In the genomic region with DNA sequence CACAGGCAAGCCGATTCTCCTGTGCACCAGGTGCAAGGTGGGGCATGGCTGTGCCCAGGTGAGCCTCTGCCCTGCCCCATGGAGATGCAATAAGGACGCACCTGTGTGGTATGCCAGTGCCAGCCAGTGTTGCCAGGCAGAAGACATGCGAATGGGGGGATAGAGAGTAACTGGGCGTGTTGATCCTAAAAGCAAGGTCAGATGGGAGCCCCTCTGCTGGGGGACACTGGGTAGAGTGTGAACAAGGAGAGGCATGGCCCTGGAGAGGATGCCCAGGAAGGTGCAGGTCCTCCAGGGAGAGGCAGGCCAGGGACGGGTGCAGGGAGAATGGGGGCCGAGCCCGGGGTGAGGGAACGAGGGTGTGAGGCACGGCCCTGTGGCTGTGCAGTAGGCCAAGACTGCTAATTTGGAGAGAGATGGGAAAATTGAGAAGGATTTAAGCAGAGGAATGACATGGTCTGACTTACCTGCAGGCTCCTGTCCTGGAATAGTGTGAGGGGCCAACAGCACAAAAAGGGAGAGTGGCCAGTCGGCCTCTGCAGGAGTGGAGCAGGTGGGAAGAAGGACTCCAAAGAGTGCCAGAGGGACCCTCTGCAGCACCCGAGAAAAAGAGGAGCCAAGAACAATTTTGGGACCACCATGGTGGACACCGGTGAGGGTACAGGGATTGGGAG, we compare ENCODE assay signal across 14 cellular contexts.
DNase-seq lines count a peak whose midpoint lies in the region; ATAC-seq and TF ChIP-seq lines count a peak whose summit lies in the region.
"Had no signal": no experiment of that assay in that cellular context is flagged by ENCODE, and none has a peak within 500 bp of the region (broad histone marks: within the 10 kb centered on the region; RNA-seq: fewer than 3 reads in every experiment).

No MANE protein-coding gene starts in this region.

- BruUV-seq in MCF 10A (replicated peaks; lab: Mats Ljungman, UMichigan), result no TSS peak

- intact Hi-C loops in MCF 10A (cut with micrococcal nuclease) (no loop called here), breast epithelium (cut with DNase I; ENCODE audit: low total_unique reads) (no loop called here)

- H3K27ac Mint-ChIP-seq in MCF 10A (ENCODE audit: low read depth, unreplicated experiment), result peak overlapping the region; percentile 47
- peak overlapping the region; percentile 46 for H3K27ac Mint-ChIP-seq in glutamatergic neuron (ENCODE audit: unreplicated experiment)
- H3K27ac Mint-ChIP-seq in stimulated activated memory B cell treated with anti-CD40 and anti-IgM and Interleukin-4, amounts not matched to agents 10 μg/mL and 1 μg/mL and 100 μg/mL, for 72 hours, result no peak overlapping the region
- H3K27ac Mint-ChIP-seq: IgD-negative memory B cell had no signal

- H3K4me1 Mint-ChIP-seq in MCF 10A (ENCODE audit: insufficient read depth, unreplicated experiment) (peaks cover 13% of the 10 kb centered on the region), glutamatergic neuron (ENCODE audit: low read depth, unreplicated experiment) (no peaks in the 10 kb centered on the region)
- no peaks in the 10 kb centered on the region for H3K4me1 Mint-ChIP-seq in stimulated activated memory B cell treated with anti-CD40 and anti-IgM and Interleukin-4, amounts not matched to agents 10 μg/mL and 1 μg/mL and 100 μg/mL, for 72 hours
- H3K4me1 Mint-ChIP-seq: CD4-positive, CD25-positive, alpha-beta regulatory T cell; IgD-negative memory B cell had no signal

- POLR2A ChIA-PET in MCF 10A (lab: Yijun Ruan, JAX), result no interaction called here

- H3K27me3 ChIP-seq in breast epithelium, result no peaks in the 10 kb centered on the region

- H3K27ac ChIP-seq in breast epithelium (no peak overlapping the region), epithelial cell of prostate (peak overlapping the region; percentile 15), substantia nigra (ENCODE audit: low read depth, low read length, poor library complexity, severe bottlenecking) (no peak overlapping the region)
- H3K27ac ChIP-seq: 22Rv1 had no signal

- TF ChIP-seq CTCF in MCF 10A (IDR thresholded peaks at IDR 0.05; ENCODE audit: unreplicated experiment) (no peak), breast epithelium (IDR thresholded peaks at IDR 0.05) (no peak), glutamatergic neuron (IDR thresholded peaks at IDR 0.05; ENCODE audit: partially characterized antibody, unreplicated experiment) (no peak)

- H3K36me3 Mint-ChIP-seq in MCF 10A (ENCODE audit: insufficient read depth, unreplicated experiment), result no peaks in the 10 kb centered on the region
- no peaks in the 10 kb centered on the region for H3K36me3 Mint-ChIP-seq in glutamatergic neuron (ENCODE audit: unreplicated experiment)
- no peaks in the 10 kb centered on the region for H3K36me3 Mint-ChIP-seq in stimulated activated memory B cell treated with anti-CD40 and anti-IgM and Interleukin-4, amounts not matched to agents 10 μg/mL and 1 μg/mL and 100 μg/mL, for 72 hours
- H3K36me3 Mint-ChIP-seq: CD4-positive, CD25-positive, alpha-beta regulatory T cell; IgD-negative memory B cell had no signal

- CTCF ChIA-PET in MCF 10A (lab: Yijun Ruan, JAX), result no interaction called here

- H3K36me3 ChIP-seq in breast epithelium, result no peaks in the 10 kb centered on the region
- H3K36me3 ChIP-seq: HAP-1 had no signal

- no peak overlapping the region for H3K4me3 Mint-ChIP-seq in MCF 10A (ENCODE audit: unreplicated experiment)
- no peak overlapping the region for H3K4me3 Mint-ChIP-seq in glutamatergic neuron (ENCODE audit: unreplicated experiment)
- H3K4me3 Mint-ChIP-seq in stimulated activated memory B cell treated with anti-CD40 and anti-IgM and Interleukin-4, amounts not matched to agents 10 μg/mL and 1 μg/mL and 100 μg/mL, for 72 hours, result no peak overlapping the region
- H3K4me3 Mint-ChIP-seq: CD4-positive, CD25-positive, alpha-beta regulatory T cell; IgD-negative memory B cell had no signal

- H3K27me3 Mint-ChIP-seq in MCF 10A (ENCODE audit: insufficient read depth, unreplicated experiment) (no peaks in the 10 kb centered on the region), glutamatergic neuron (ENCODE audit: unreplicated experiment) (peaks cover 7% of the 10 kb centered on the region)
- peaks cover 23% of the 10 kb centered on the region for H3K27me3 Mint-ChIP-seq in stimulated activated memory B cell treated with anti-CD40 and anti-IgM and Interleukin-4, amounts not matched to agents 10 μg/mL and 1 μg/mL and 100 μg/mL, for 72 hours
- H3K27me3 Mint-ChIP-seq: CD4-positive, CD25-positive, alpha-beta regulatory T cell had no signal

- H3K9me3 ChIP-seq in breast epithelium, result no peaks in the 10 kb centered on the region
- H3K9me3 ChIP-seq: HAP-1 had no signal

- H3K9me3 Mint-ChIP-seq in MCF 10A (ENCODE audit: unreplicated experiment), result no peaks in the 10 kb centered on the region
- no peaks in the 10 kb centered on the region for H3K9me3 Mint-ChIP-seq in glutamatergic neuron (ENCODE audit: unreplicated experiment)
- H3K9me3 Mint-ChIP-seq in stimulated activated memory B cell treated with anti-CD40 and anti-IgM and Interleukin-4, amounts not matched to agents 10 μg/mL and 1 μg/mL and 100 μg/mL, for 72 hours, result no peaks in the 10 kb centered on the region
- H3K9me3 Mint-ChIP-seq: IgD-negative memory B cell had no signal

- no peak for ATAC-seq in stimulated activated memory B cell treated with anti-CD40 and anti-IgM and Interleukin-4, amounts not matched to agents 10 μg/mL and 1 μg/mL and 100 μg/mL, for 72 hours

- TF ChIP-seq POLR2A in breast epithelium (IDR thresholded peaks at IDR 0.05), result no peak

- no peak overlapping the region for H3K4me3 ChIP-seq in breast epithelium
- H3K4me3 ChIP-seq: HAP-1 had no signal

- H3K4me1 ChIP-seq in breast epithelium, result no peaks in the 10 kb centered on the region
- H3K4me1 ChIP-seq: HAP-1 had no signal

- no peak for DNase-seq in MCF 10A (ENCODE audit: unreplicated experiment)
- DNase-seq in breast epithelium (ENCODE audit: low spot score in 2 of 2), result no peak
- DNase-seq in epithelial cell of prostate (ENCODE audit: low read depth, low spot score), result no peak
- no peak for DNase-seq in glutamatergic neuron
- no peak for DNase-seq in KG1 (lab: John Stamatoyannopoulos, UW)
- DNase-seq in DMS114 treated with DMSO at 0.1 percent for 48 hours (lab: John Stamatoyannopoulos, UW; ENCODE audit: unreplicated experiment), result no peak
- DNase-seq in substantia nigra (lab: John Stamatoyannopoulos, UW), result no peak
- DNase-seq: CD4-positive, CD25-positive, alpha-beta regulatory T cell; DMS79; GOT3 had no signal
